ENCODE assay signal across 34 cellular contexts in genomic region chr1:147095691-147096090, GRCh38.
"Had no signal": no experiment of that assay in that cellular context is flagged by ENCODE, and none has a peak within 500 bp of the region (broad histone marks: within the 10 kb centered on the region; RNA-seq: fewer than 3 reads in every experiment).

No MANE protein-coding gene starts in this region.

- H3K4me2 ChIP-seq: KMS-11 had no signal

- H3K4me3 ChIP-seq: MG63 had no signal

- H3K36me3 ChIP-seq: MG63 had no signal

- H3K9ac ChIP-seq: KMS-11 had no signal

- H3K27ac ChIP-seq: KMS-11 had no signal

- H3K27me3 ChIP-seq: MG63 had no signal

- DNase-seq: Karpas-422, Kasumi-1, MG63, MM.1S, MV-4-11, NCI-H1048, NCI-H1092, NCI-H1092 treated with DMSO at 0.1 percent for 48 hours, NCI-H1105, NCI-H1105 treated with DMSO at 0.1 percent for 48 hours, NCI-H1417, NCI-H1417 treated with DMSO at 0.1 percent for 48 hours, NCI-H1436, NCI-H1436 treated with DMSO at 0.1 percent for 48 hours, NCI-H146, NCI-H1694, NCI-H1694 treated with DMSO at 0.1 percent for 48 hours, NCI-H187, NCI-H187 treated with DMSO at 0.1 percent for 48 hours, NCI-H1930, NCI-H2029, NCI-H2029 treated with DMSO at 0.1 percent for 48 hours, NCI-H2081, NCI-H2081 treated with DMSO at 0.1 percent for 48 hours, NCI-H2107, NCI-H2171, NCI-H2171 treated with DMSO at 0.1 percent for 48 hours, NCI-H2227 treated with DMSO at 0.1 percent for 48 hours, NCI-H226, NCI-H345, NCI-H446, NCI-H446 treated with DMSO at 0.1 percent for 48 hours, NCI-H510A had no signal

- H3K9me3 ChIP-seq: MG63 had no signal
